12 cellular contexts compared by ENCODE assay signal in the genomic region with DNA sequence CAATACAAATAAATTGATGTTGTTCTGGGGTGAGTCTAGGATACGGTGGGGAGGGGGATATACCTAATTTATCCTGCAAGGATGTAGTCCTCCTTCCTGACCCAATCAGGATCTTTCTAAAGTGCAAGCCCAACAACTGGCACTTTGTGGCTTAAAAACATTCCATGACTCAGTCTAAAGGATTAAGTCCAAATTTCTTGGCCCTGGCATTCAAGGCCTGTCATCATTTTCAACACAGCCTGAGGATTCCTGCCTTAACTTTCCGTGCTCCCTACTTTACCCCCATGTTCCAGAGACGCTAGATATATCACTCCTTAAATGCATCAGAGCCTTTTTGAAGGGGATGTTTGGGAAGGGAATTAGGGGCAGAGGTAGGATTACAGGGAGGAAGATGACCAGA. TPM values are rescaled to one million over a fixed set of nuclear protein-coding genes. Genes with fewer than 3 reads are reported as not detected.
DNase-seq lines count a peak whose midpoint lies in the region; ATAC-seq and TF ChIP-seq lines count a peak whose summit lies in the region.
"Had no signal": no experiment of that assay in that cellular context is flagged by ENCODE, and none has a peak within 500 bp of the region (broad histone marks: within the 10 kb centered on the region; RNA-seq: fewer than 3 reads in every experiment).

No MANE protein-coding gene starts in this region.

- peaks cover 9% of the 10 kb centered on the region for H3K27me3 Mint-ChIP-seq in activated CD4-positive, alpha-beta T cell treated with anti-CD3 and anti-CD28 coated beads, Interleukin-2, amount 10 ng/mL, durations not matched to agents 24 days and 14 days
- no peaks in the 10 kb centered on the region for H3K27me3 Mint-ChIP-seq in T-cell

- ATAC-seq in T-cell (replicated peaks in 1 of 4) (no peak), body of pancreas (no peak), psoas muscle (no peak), GM18867 (IDR thresholded peaks at IDR 0.05; ENCODE audit: unreplicated experiment) (no peak)

- no peak overlapping the region for H3K4me2 ChIP-seq in fibroblast of lung (ENCODE audit: extremely low read depth, insufficient read depth, low read length)

- H3K4me3 ChIP-seq in fibroblast of lung (replicated peaks in 1 of 4; ENCODE audit: control extremely low read depth in 1 of 4, insufficient read depth in 1 of 4, low read depth in 3 of 4, low read length in 4 of 4) (no peak overlapping the region), body of pancreas (no peak overlapping the region), psoas muscle (no peak overlapping the region)

- TF ChIP-seq POLR2A in body of pancreas (IDR thresholded peaks at IDR 0.05) = no peak

- H3K4me3 Mint-ChIP-seq in activated CD4-positive, alpha-beta T cell treated with anti-CD3 and anti-CD28 coated beads, Interleukin-2, amount 10 ng/mL, durations not matched to agents 24 days and 14 days = peak overlapping the region; percentile 93
- peak overlapping the region; percentile 86 to 96 (median 93) for H3K4me3 Mint-ChIP-seq in T-cell

- CTCF ChIA-PET in T-cell (lab: Charles Lee) = interaction anchor here in 1 of 2 donors (1.7 kb wide), 1 partner anchor 39 kb away, joined by 4 read pairs; no protein-coding TSS in a partner anchor

- POLR2A ChIA-PET in T-cell (lab: Charles Lee) = no interaction called here

- H3K4me1 Mint-ChIP-seq in activated CD4-positive, alpha-beta T cell treated with anti-CD3 and anti-CD28 coated beads, Interleukin-2, amount 10 ng/mL, durations not matched to agents 24 days and 14 days = peaks cover 26% of the 10 kb centered on the region
- H3K4me1 Mint-ChIP-seq in T-cell = peaks cover 33 to 35% (median 33%) of the 10 kb centered on the region in 3 donors

- H3K27ac ChIP-seq in fibroblast of lung (ENCODE audit: insufficient read depth, low read length) (no peak overlapping the region), body of pancreas (no peak overlapping the region), psoas muscle (no peak overlapping the region)

- H3K9me3 Mint-ChIP-seq in activated CD4-positive, alpha-beta T cell treated with anti-CD3 and anti-CD28 coated beads, Interleukin-2, amount 10 ng/mL, durations not matched to agents 24 days and 14 days = no peaks in the 10 kb centered on the region
- no peaks in the 10 kb centered on the region for H3K9me3 Mint-ChIP-seq in T-cell

- 80 to 82% methylated on average over 3 of the region's 3 CpGs for WGBS in body of pancreas, 2 donors
- WGBS in psoas muscle, 3 donors = 74 to 90% (median 80%) methylated on average over 3 of the region's 3 CpGs

- no peaks in the 10 kb centered on the region for H3K36me3 Mint-ChIP-seq in activated CD4-positive, alpha-beta T cell treated with anti-CD3 and anti-CD28 coated beads, Interleukin-2, amount 10 ng/mL, durations not matched to agents 24 days and 14 days (ENCODE audit: low read depth)
- H3K36me3 Mint-ChIP-seq in T-cell = no peaks in the 10 kb centered on the region

- H4K20me1 ChIP-seq in fibroblast of lung (ENCODE audit: control insufficient read depth, extremely low read depth, insufficient read depth, low read length) = no peaks in the 10 kb centered on the region

- no peak for DNase-seq in activated CD4-positive, alpha-beta T cell treated with anti-CD3 and anti-CD28 coated beads, Interleukin-2, amount 10 ng/mL, durations not matched to agents 24 days and 14 days
- DNase-seq in activated CD4-positive, alpha-beta T cell treated with anti-CD3 and anti-CD28 coated beads for 1 hour = no peak
- DNase-seq in T-cell (no peak), fibroblast of lung (ENCODE audit: low read depth in 2 of 2) (peak; percentile 56 to 63), renal cortical epithelial cell (ENCODE audit: low read depth) (peak; percentile 30), body of pancreas (no peak), psoas muscle (no peak)
- DNase-seq: NCI-H2029 had no signal

- no peak overlapping the region for H3K9ac ChIP-seq in fibroblast of lung (ENCODE audit: insufficient read depth, low read length)

- H2AFZ ChIP-seq in fibroblast of lung (ENCODE audit: low read length) = no peak overlapping the region

- intact Hi-C loops in activated CD4-positive, alpha-beta T cell treated with anti-CD3 and anti-CD28 coated beads, Interleukin-2, amount 10 ng/mL, durations not matched to agents 24 days and 14 days (cut with micrococcal nuclease) = loop anchor here (2.0 to 5.0 kb wide), 2 partner anchors 37 to 225 kb away; a partner anchor contains a TSS
- intact Hi-C loops in body of pancreas (cut with DNase I) = no loop called here
- intact Hi-C loops in psoas muscle (cut with DNase I) = loop anchor here (2.0 kb wide), 1 partner anchor 55 kb away; no protein-coding TSS in a partner anchor

- H3K27ac Mint-ChIP-seq in activated CD4-positive, alpha-beta T cell treated with anti-CD3 and anti-CD28 coated beads, Interleukin-2, amount 10 ng/mL, durations not matched to agents 24 days and 14 days = no peak overlapping the region
- no peak overlapping the region for H3K27ac Mint-ChIP-seq in T-cell

- no peaks in the 10 kb centered on the region for H3K79me2 ChIP-seq in fibroblast of lung (ENCODE audit: control insufficient read depth, insufficient read depth, low read length)

- H3K27me3 ChIP-seq in fibroblast of lung (ENCODE audit: control insufficient read depth, insufficient read depth, low read length) = no peaks in the 10 kb centered on the region
- no peaks in the 10 kb centered on the region for H3K27me3 ChIP-seq in body of pancreas
- H3K27me3 ChIP-seq in psoas muscle (ENCODE audit: insufficient read depth in 3 of 3, low read length in 2 of 3) = no peaks in the 10 kb centered on the region

- TF ChIP-seq CTCF in fibroblast of lung (conservative IDR thresholded peaks at IDR 0.05 in 1 of 2, IDR thresholded peaks at IDR 0.05 in 1 of 2; ENCODE audit: low read depth in 1 of 2, low read length in 2 of 2) = no peak
- no peak for TF ChIP-seq CTCF in body of pancreas (IDR thresholded peaks at IDR 0.05)
- no peak for TF ChIP-seq CTCF in psoas muscle (IDR thresholded peaks at IDR 0.05)

- H3K4me1 ChIP-seq in fibroblast of lung (ENCODE audit: control insufficient read depth, extremely low read depth, insufficient read depth, low read length) (peaks cover 5% of the 10 kb centered on the region), body of pancreas (peaks cover 27% of the 10 kb centered on the region), psoas muscle (peaks cover 26% of the 10 kb centered on the region)

- H3K36me3 ChIP-seq in fibroblast of lung (ENCODE audit: control insufficient read depth, insufficient read depth, low read length) (no peaks in the 10 kb centered on the region), body of pancreas (replicated peaks in 1 of 2; ENCODE audit: insufficient read depth in 1 of 2, low read depth in 2 of 2) (no peaks in the 10 kb centered on the region), psoas muscle (ENCODE audit: insufficient read depth in 1 of 2, low read depth in 1 of 2) (no peaks in the 10 kb centered on the region)

- no peaks in the 10 kb centered on the region for H3K9me3 ChIP-seq in fibroblast of lung (ENCODE audit: control insufficient read depth, insufficient read depth, low read depth, low read length)
- H3K9me3 ChIP-seq in body of pancreas = no peaks in the 10 kb centered on the region
- no peaks in the 10 kb centered on the region for H3K9me3 ChIP-seq in psoas muscle

RNA-seq across cellular contexts. Expression of a gene that starts 1.0 kb away (rescaled TPM):
- not detected in 2 replicates for total RNA-seq in activated CD4-positive, alpha-beta T cell treated with anti-CD3 and anti-CD28 coated beads, Interleukin-2, amount 10 ng/mL, durations not matched to agents 24 days and 14 days
- total RNA-seq in T-cell = not detected
- total RNA-seq in fibroblast of lung = not detected in 2 replicates
- polyA plus RNA-seq in fibroblast of lung = not detected in 2 replicates
- polyA plus RNA-seq in fibroblast of lung (2012) = not detected in 2 replicates
- not detected in 2 replicates for polyA minus RNA-seq in fibroblast of lung (ENCODE audit: low replicate concordance)
- total RNA-seq in renal cortical epithelial cell = not detected in 2 replicates
- under 1 TPM in 1 of 2 donors, not detected in 1; 0.33 TPM for total RNA-seq in body of pancreas
- not detected for total RNA-seq in psoas muscle
- not detected for polyA plus RNA-seq in psoas muscle
- total RNA-seq: A673; dermis microvascular lymphatic vessel endothelial cell; T-helper 2 cell treated with Interferon-gamma antibody and Interleukin-4, amounts not matched to agents 100 ng/mL and 5 ng/mL, for 36 hours had no signal

RNA-seq across cellular contexts. Expression of a gene that starts 1.5 kb away (rescaled TPM):
- total RNA-seq in activated CD4-positive, alpha-beta T cell treated with anti-CD3 and anti-CD28 coated beads, Interleukin-2, amount 10 ng/mL, durations not matched to agents 24 days and 14 days = 2.0 and 2.3 TPM in 2 replicates
- 10 to 100 TPM in 2 of 5 donors, 1 to 10 TPM in 3; 6.5 to 11.9 (median 7.3) TPM for total RNA-seq in T-cell
- total RNA-seq in fibroblast of lung = 2.1 and 3.0 TPM in 2 replicates
- polyA plus RNA-seq in fibroblast of lung = 2.7 and 3.0 TPM in 2 replicates
- polyA plus RNA-seq in fibroblast of lung (2012) = 9.7 and 10.8 TPM in 2 replicates
- 18.2 and 23.8 TPM in 2 replicates for polyA minus RNA-seq in fibroblast of lung (ENCODE audit: low replicate concordance)
- 0.69 and 9.4 TPM in 2 replicates for total RNA-seq in renal cortical epithelial cell
- total RNA-seq in body of pancreas = 1 to 10 TPM; 7.3 to 7.9 TPM
- 10 to 100 TPM in 2 of 4 donors, 1 to 10 TPM in 2; 8.9 to 18.5 (median 11.6) TPM for total RNA-seq in psoas muscle
- polyA plus RNA-seq in psoas muscle = 1 to 10 TPM; 2.8 to 5.9 (median 3.9) TPM

RNA-seq across cellular contexts. Expression of a gene that starts 12.6 kb away (rescaled TPM):
- 42.3 and 42.5 TPM in 2 replicates for total RNA-seq in activated CD4-positive, alpha-beta T cell treated with anti-CD3 and anti-CD28 coated beads, Interleukin-2, amount 10 ng/mL, durations not matched to agents 24 days and 14 days
- total RNA-seq in T-cell = 10 to 100 TPM; 15.4 to 30.3 (median 28.5) TPM
- 24.9 and 34.2 TPM in 2 replicates for total RNA-seq in fibroblast of lung
- 13.1 and 22.9 TPM in 2 replicates for polyA plus RNA-seq in fibroblast of lung
- 29.5 and 48.6 TPM in 2 replicates for polyA plus RNA-seq in fibroblast of lung (2012)
- polyA minus RNA-seq in fibroblast of lung (ENCODE audit: low replicate concordance) = 6.8 and 9.2 TPM in 2 replicates
- 12.7 and 25.7 TPM in 2 replicates for total RNA-seq in renal cortical epithelial cell
- 10 to 100 TPM; 33.3 to 35.0 TPM for total RNA-seq in body of pancreas
- 10 to 100 TPM; 36.5 to 53.9 (median 42.3) TPM for total RNA-seq in psoas muscle
- 10 to 100 TPM; 43.8 to 64.7 (median 48.1) TPM for polyA plus RNA-seq in psoas muscle

RNA-seq across cellular contexts. Expression of a gene that starts 15.4 kb away (rescaled TPM):
- 0.21 and 0.52 TPM in 2 replicates for total RNA-seq in activated CD4-positive, alpha-beta T cell treated with anti-CD3 and anti-CD28 coated beads, Interleukin-2, amount 10 ng/mL, durations not matched to agents 24 days and 14 days
- 1 to 10 TPM; 2.8 to 7.1 (median 3.8) TPM for total RNA-seq in T-cell
- 1.0 and 1.3 TPM in 2 replicates for total RNA-seq in fibroblast of lung
- 0.62 and 0.64 TPM in 2 replicates for polyA plus RNA-seq in fibroblast of lung
- polyA plus RNA-seq in fibroblast of lung (2012) = 0.35 and 1.0 TPM in 2 replicates
- polyA minus RNA-seq in fibroblast of lung (ENCODE audit: low replicate concordance) = 0.26 TPM in 1 of 2 replicates, not detected in the other
- total RNA-seq in renal cortical epithelial cell = 0.80 TPM in 1 of 2 replicates, not detected in the other
- total RNA-seq in body of pancreas = 1 to 10 TPM in 1 of 2 donors, not detected in 1; 1.6 TPM
- total RNA-seq in psoas muscle = 1 to 10 TPM in 1 of 4 donors, under 1 TPM in 3; 0.39 to 1.3 (median 0.94) TPM
- 1 to 10 TPM in 1 of 3 donors, under 1 TPM in 2; 0.25 to 1.2 (median 0.56) TPM for polyA plus RNA-seq in psoas muscle
- total RNA-seq: dermis microvascular lymphatic vessel endothelial cell had no signal

RNA-seq across cellular contexts. Expression of a gene that starts 36.1 kb away (rescaled TPM):
- 11.3 and 15.4 TPM in 2 replicates for total RNA-seq in activated CD4-positive, alpha-beta T cell treated with anti-CD3 and anti-CD28 coated beads, Interleukin-2, amount 10 ng/mL, durations not matched to agents 24 days and 14 days
- total RNA-seq in T-cell = 10 to 100 TPM in 3 of 5 donors, 1 to 10 TPM in 2; 5.9 to 10.9 (median 10.5) TPM
- total RNA-seq in fibroblast of lung = 23.6 and 47.4 TPM in 2 replicates
- 26.3 and 34.1 TPM in 2 replicates for polyA plus RNA-seq in fibroblast of lung
- 34.6 and 38.9 TPM in 2 replicates for polyA plus RNA-seq in fibroblast of lung (2012)
- polyA minus RNA-seq in fibroblast of lung (ENCODE audit: low replicate concordance) = 47.4 TPM in 2 replicates
- total RNA-seq in renal cortical epithelial cell = 13.9 and 35.6 TPM in 2 replicates
- total RNA-seq in body of pancreas = 10 to 100 TPM in 1 of 2 donors, 1 to 10 TPM in 1; 5.4 to 20.1 TPM
- total RNA-seq in psoas muscle = 10 to 100 TPM; 14.7 to 28.4 (median 18.3) TPM
- 10 to 100 TPM in 1 of 3 donors, 1 to 10 TPM in 2; 8.7 to 27.2 (median 9.2) TPM for polyA plus RNA-seq in psoas muscle

Comparison
In these comparisons a context has a peak if more than half of its experiments do, and no peak if none do; other contexts are left out.
1. DNase-seq: peak in fibroblast of lung (2 of 2) and renal cortical epithelial cell (single experiment); none in activated CD4-positive, alpha-beta T cell treated with anti-CD3 and anti-CD28 coated beads, Interleukin-2, amount 10 ng/mL, durations not matched to agents 24 days and 14 days (single experiment), activated CD4-positive, alpha-beta T cell treated with anti-CD3 and anti-CD28 coated beads for 1 hour (single experiment), T-cell (0 of 34), body of pancreas (0 of 4) and psoas muscle (0 of 2).